ENCODE assay signal across 19 cellular contexts in genomic region chr13:76632388-76633044, GRCh38.
DNase-seq lines count a peak whose midpoint lies in the region; ATAC-seq and TF ChIP-seq lines count a peak whose summit lies in the region.
"Had no signal": no experiment of that assay in that cellular context is flagged by ENCODE, and none has a peak within 500 bp of the region (broad histone marks: within the 10 kb centered on the region; RNA-seq: fewer than 3 reads in every experiment).

No MANE protein-coding gene starts in this region.

- H3K4me3 Mint-ChIP-seq in GM23338 (no peak overlapping the region), WTC11 (no peak overlapping the region)
- H3K4me3 Mint-ChIP-seq: activated CD4-positive, alpha-beta T cell treated with anti-CD3 and anti-CD28 coated beads for 36 hours; activated naive CD4-positive, alpha-beta T cell treated with anti-CD3 and anti-CD28 coated beads for 36 hours; naive thymus-derived CD4-positive, alpha-beta T cell; stimulated activated effector memory CD8-positive, alpha-beta T cell treated with anti-CD3 and anti-CD28 coated beads, Interleukin-12 subunit alpha, Interleukin-12 subunit beta, amount 100 ng/mL, for 72 hours had no signal

- no peaks in the 10 kb centered on the region for H3F3A ChIP-seq in GM23338 (replicated peaks; ENCODE audit: low read depth)

- H3K4me3 ChIP-seq in GM23338 = no peak overlapping the region
- no peak overlapping the region for H3K4me3 ChIP-seq in left lung
- H3K4me3 ChIP-seq in BE2C (ENCODE audit: low read depth, low read length) = no peak overlapping the region
- H3K4me3 ChIP-seq: lung, thyroid gland had no signal

- peaks cover 6% of the 10 kb centered on the region for H3K9me2 ChIP-seq in GM23338 (ENCODE audit: insufficient read depth)

- H2AFZ ChIP-seq in GM23338 = no peak overlapping the region

- H3K4me2 ChIP-seq in GM23338 = no peak overlapping the region

- H3K27me3 Mint-ChIP-seq in GM23338 (ENCODE audit: insufficient read depth, low read depth, poor library complexity) (no peaks in the 10 kb centered on the region), WTC11 (ENCODE audit: low read depth) (no peaks in the 10 kb centered on the region)

- no peak overlapping the region for H3K27ac Mint-ChIP-seq in GM23338
- no peak overlapping the region for H3K27ac Mint-ChIP-seq in WTC11
- H3K27ac Mint-ChIP-seq: activated CD4-positive, alpha-beta T cell treated with anti-CD3 and anti-CD28 coated beads for 36 hours; activated naive CD4-positive, alpha-beta T cell treated with anti-CD3 and anti-CD28 coated beads for 36 hours; stimulated activated effector memory CD8-positive, alpha-beta T cell treated with anti-CD3 and anti-CD28 coated beads, Interleukin-12 subunit alpha, Interleukin-12 subunit beta, amount 100 ng/mL, for 72 hours had no signal

- POLR2A ChIA-PET in WTC11 (lab: Charles Lee) (no interaction called here), GM10248 (lab: Yijun Ruan, JAX) (no interaction called here)

- no peaks in the 10 kb centered on the region for H3K27me3 ChIP-seq in GM23338 (ENCODE audit: insufficient read depth)
- no peaks in the 10 kb centered on the region for H3K27me3 ChIP-seq in left lung
- no peaks in the 10 kb centered on the region for H3K27me3 ChIP-seq in BE2C
- H3K27me3 ChIP-seq: thyroid gland had no signal

- CTCF ChIA-PET in WTC11 (lab: Charles Lee) (no interaction called here), GM10248 (lab: Yijun Ruan, JAX) (no interaction called here)

- H3K36me3 Mint-ChIP-seq in GM23338 (ENCODE audit: low read depth) = peaks cover 6% of the 10 kb centered on the region; the same call in 2 of the 3 replicates
- peaks cover 9% of the 10 kb centered on the region for H3K36me3 Mint-ChIP-seq in WTC11
- H3K36me3 Mint-ChIP-seq: stimulated activated effector memory CD8-positive, alpha-beta T cell treated with anti-CD3 and anti-CD28 coated beads, Interleukin-12 subunit alpha, Interleukin-12 subunit beta, amount 100 ng/mL, for 72 hours had no signal

- H3K27ac ChIP-seq in GM23338 (ENCODE audit: low read depth) = no peak overlapping the region
- H3K27ac ChIP-seq in left lung = no peak overlapping the region
- H3K27ac ChIP-seq: HL-60, thyroid gland had no signal

- H3K9me3 ChIP-seq in left lung (peaks cover 0 to 4% of the 10 kb centered on the region in 2 donors), BE2C (no peaks in the 10 kb centered on the region)
- H3K9me3 ChIP-seq: Caco-2, thyroid gland had no signal

- H3K4me1 ChIP-seq in GM23338 (ENCODE audit: insufficient read depth) = no peaks in the 10 kb centered on the region; the same call in 1 of the 2 replicates
- no peaks in the 10 kb centered on the region for H3K4me1 ChIP-seq in left lung
- peaks cover 5% of the 10 kb centered on the region; the same call in 1 of the 2 replicates for H3K4me1 ChIP-seq in BE2C
- H3K4me1 ChIP-seq: Caco-2, thyroid gland had no signal

- ATAC-seq in GM23338 (peak; percentile 92), WTC11 (peak; percentile 89), left lung (peak; percentile 49)
- ATAC-seq: activated CD4-positive, alpha-beta T cell treated with anti-CD3 and anti-CD28 coated beads for 36 hours; naive thymus-derived CD4-positive, alpha-beta T cell; stimulated activated effector memory CD8-positive, alpha-beta T cell treated with anti-CD3 and anti-CD28 coated beads, Interleukin-12 subunit alpha, Interleukin-12 subunit beta, amount 100 ng/mL, for 72 hours had no signal

- peaks cover 14% of the 10 kb centered on the region; the same call in 2 of the 3 replicates for H3K4me1 Mint-ChIP-seq in GM23338
- H3K4me1 Mint-ChIP-seq in WTC11 = peaks cover 13% of the 10 kb centered on the region
- H3K4me1 Mint-ChIP-seq: activated CD4-positive, alpha-beta T cell treated with anti-CD3 and anti-CD28 coated beads for 36 hours; naive thymus-derived CD4-positive, alpha-beta T cell; stimulated activated effector memory CD8-positive, alpha-beta T cell treated with anti-CD3 and anti-CD28 coated beads, Interleukin-12 subunit alpha, Interleukin-12 subunit beta, amount 100 ng/mL, for 72 hours had no signal

- intact Hi-C loops in left lung (cut with DNase I) = no loop called here

- TF ChIP-seq CTCF in GM23338 (conservative IDR thresholded peaks at IDR 0.05; ENCODE audit: low read depth in 2 of 2) (no peak), WTC11 (IDR thresholded peaks at IDR 0.05) (no peak), left lung (IDR thresholded peaks at IDR 0.05) (no peak), GM10248 (IDR thresholded peaks at IDR 0.05; ENCODE audit: control extremely low read depth, extremely low read depth, low read depth, missing control alignments) (no peak), BE2C (IDR thresholded peaks at IDR 0.05; ENCODE audit: low read depth, low read length) (no peak)

- H3K9me3 Mint-ChIP-seq in GM23338 (peaks cover 9% of the 10 kb centered on the region; the same call in 1 of the 3 replicates), WTC11 (peaks cover 13% of the 10 kb centered on the region)

- DNase-seq in GM23338 (ENCODE audit: low spot score) = peak; percentile 48
- peak; percentile 33 to 51 for DNase-seq in Kasumi-1 (lab: John Stamatoyannopoulos, UW)
- peak; percentile 15 for DNase-seq in WTC11 (ENCODE audit: low spot score)
- DNase-seq in left lung = no peak
- DNase-seq in activated CD8-positive, alpha-beta memory T cell treated with anti-CD3 and anti-CD28 coated beads, Interleukin-2, amount 50 U/mL, for 48 hours = no peak
- DNase-seq in GM10248 (ENCODE audit: extremely low spot score) = no peak
- DNase-seq in BE2C = no peak
- no peak for DNase-seq in activated gamma-delta T cell treated with Interleukin-2 at 50 U/mL for 16 hours
- DNase-seq: activated CD4-positive, alpha-beta T cell treated with anti-CD3 and anti-CD28 coated beads for 36 hours; activated naive CD4-positive, alpha-beta T cell treated with anti-CD3 and anti-CD28 coated beads for 36 hours; EL; KBM-7; naive thymus-derived CD4-positive, alpha-beta T cell; NCI-H2171; thyroid gland had no signal

- no peaks in the 10 kb centered on the region for H4K20me1 ChIP-seq in GM23338 (replicated peaks; ENCODE audit: insufficient read depth)

- H3K36me3 ChIP-seq in GM23338 (ENCODE audit: insufficient read depth) (no peaks in the 10 kb centered on the region), left lung (no peaks in the 10 kb centered on the region), BE2C (no peaks in the 10 kb centered on the region)
- H3K36me3 ChIP-seq: thyroid gland had no signal

- no peaks in the 10 kb centered on the region for H3K79me2 ChIP-seq in GM23338 (replicated peaks; ENCODE audit: insufficient read depth)

TF ChIP-seq in GM23338, 12 proteins besides CTCF, POLR2A, EP300 and RAD21 (continues in another document):
- TF ChIP-seq ZNF331 (CRISPR knock-in tag; IDR thresholded peaks at IDR 0.05; ENCODE audit: low read depth) = no peak
- TF ChIP-seq REST (IDR thresholded peaks at IDR 0.05; ENCODE audit: unreplicated experiment) = peak; percentile 81
- TF ChIP-seq EZH2phosphoT487 (IDR thresholded peaks at IDR 0.05; ENCODE audit: unreplicated experiment) = no peak

TF ChIP-seq in WTC11, 78 proteins besides CTCF, POLR2A, EP300 and RAD21:
- TF ChIP-seq NFYB (CRISPR knock-in tag; conservative IDR thresholded peaks at IDR 0.05; ENCODE audit: low read depth) (no peak), E2F1 (CRISPR knock-in tag; IDR thresholded peaks at IDR 0.05) (no peak), ZNF425 (CRISPR knock-in tag; conservative IDR thresholded peaks at IDR 0.05) (no peak), ZNF512 (CRISPR knock-in tag; IDR thresholded peaks at IDR 0.05; ENCODE audit: borderline replicate concordance) (no peak)

Comparison
In these comparisons a context has a peak if more than half of its experiments do, and no peak if none do; other contexts are left out.
1. DNase-seq: peak in GM23338 (single experiment), Kasumi-1 (2 of 2) and WTC11 (single experiment); none in left lung (0 of 2), activated CD8-positive, alpha-beta memory T cell treated with anti-CD3 and anti-CD28 coated beads, Interleukin-2, amount 50 U/mL, for 48 hours (single experiment), GM10248 (single experiment), BE2C (single experiment) and activated gamma-delta T cell treated with Interleukin-2 at 50 U/mL for 16 hours (single experiment).
2. Peak in every context shown above with its lines, with median percentiles within 50 percentile points of each other: ATAC-seq.